Comparison of ENCODE assay signal across 8 cellular contexts in genomic region chr4:147682755-147683154, GRCh38. TPM values are rescaled to one million over a fixed set of nuclear protein-coding genes. Genes with fewer than 3 reads are reported as not detected.
DNase-seq lines count a peak whose midpoint lies in the region; ATAC-seq lines count a peak whose summit lies in the region.

No MANE protein-coding gene starts in this region.

- H3K27me3 Mint-ChIP-seq in T-helper 1 cell treated with Interleukin-12 subunit alpha and Interleukin-12 subunit beta and Interleukin-4 antibody, amounts not matched to agents 30 μg/mL and 1 μg/mL, for 36 hours (ENCODE audit: low read depth), result peaks cover 13% of the 10 kb centered on the region
- H3K27me3 Mint-ChIP-seq in activated CD8-positive, alpha-beta T cell treated with anti-CD3 and anti-CD28 coated beads, Interleukin-2, amount 10 ng/mL, durations not matched to agents 7 days and 5 days (ENCODE audit: low read depth), result peaks cover 2% of the 10 kb centered on the region
- peaks cover 13% of the 10 kb centered on the region for H3K27me3 Mint-ChIP-seq in stimulated activated naive CD8-positive, alpha-beta T cell treated with anti-CD3 and anti-CD28 coated beads, Interleukin-15, amount 100 ng/mL, for 72 hours

- no peak for DNase-seq in T-helper 1 cell
- DNase-seq in activated CD8-positive, alpha-beta T cell treated with anti-CD3 and anti-CD28 coated beads, Interleukin-2, amount 10 ng/mL, durations not matched to agents 7 days and 5 days, result no peak
- no peak for DNase-seq in stimulated activated naive CD8-positive, alpha-beta T cell treated with anti-CD3 and anti-CD28 coated beads, Interleukin-15, amount 100 ng/mL, for 72 hours

- ATAC-seq in activated CD8-positive, alpha-beta T cell treated with anti-CD3 and anti-CD28 coated beads, Interleukin-2, amount 10 ng/mL, durations not matched to agents 7 days and 5 days, result no peak
- ATAC-seq in stimulated activated naive CD8-positive, alpha-beta T cell treated with anti-CD3 and anti-CD28 coated beads, Interleukin-15, amount 100 ng/mL, for 72 hours, result no peak
- ATAC-seq in GM19395 (IDR thresholded peaks at IDR 0.05; ENCODE audit: unreplicated experiment) (no peak), HG03095 (IDR thresholded peaks at IDR 0.05; ENCODE audit: unreplicated experiment) (no peak), HG02759 (IDR thresholded peaks at IDR 0.05; ENCODE audit: unreplicated experiment) (no peak)

- peak overlapping the region; percentile 75 for H3K4me3 ChIP-seq in iPS-11a (ENCODE audit: low read depth, low read length)

- CTCF ChIA-PET in activated CD8-positive, alpha-beta T cell treated with anti-CD3 and anti-CD28 coated beads, Interleukin-2, amount 10 ng/mL, durations not matched to agents 7 days and 5 days (lab: Charles Lee), result interaction anchor here (0.8 to 4.3 kb wide), 4 partner anchors 9 to 184 kb away, joined by 3 to 43 read pairs (median 12); partner anchors contain the start of gene TMEM184C

- POLR2A ChIA-PET in activated CD8-positive, alpha-beta T cell treated with anti-CD3 and anti-CD28 coated beads, Interleukin-2, amount 10 ng/mL, durations not matched to agents 7 days and 5 days (lab: Charles Lee), result interaction anchor here (0.7 to 2.7 kb wide), 4 partner anchors 50 to 65 kb away, joined by 3 to 32 read pairs (median 6); partner anchors contain the start of genes ARHGAP10 and TMEM184C

- H3K27ac Mint-ChIP-seq in T-helper 1 cell treated with Interleukin-12 subunit alpha and Interleukin-12 subunit beta and Interleukin-4 antibody, amounts not matched to agents 30 μg/mL and 1 μg/mL, for 36 hours, result peak overlapping the region; percentile 1
- peak overlapping the region; percentile 95 for H3K27ac Mint-ChIP-seq in activated CD8-positive, alpha-beta T cell treated with anti-CD3 and anti-CD28 coated beads, Interleukin-2, amount 10 ng/mL, durations not matched to agents 7 days and 5 days
- peak overlapping the region in 1 of 2 donors; percentile 98 for H3K27ac Mint-ChIP-seq in stimulated activated naive CD8-positive, alpha-beta T cell treated with anti-CD3 and anti-CD28 coated beads, Interleukin-15, amount 100 ng/mL, for 72 hours

- H3K4me3 Mint-ChIP-seq in T-helper 1 cell treated with Interleukin-12 subunit alpha and Interleukin-12 subunit beta and Interleukin-4 antibody, amounts not matched to agents 30 μg/mL and 1 μg/mL, for 36 hours, result peak overlapping the region; percentile 94
- H3K4me3 Mint-ChIP-seq in activated CD8-positive, alpha-beta T cell treated with anti-CD3 and anti-CD28 coated beads, Interleukin-2, amount 10 ng/mL, durations not matched to agents 7 days and 5 days, result peak overlapping the region; percentile 87
- peak overlapping the region; percentile 92 to 99 for H3K4me3 Mint-ChIP-seq in stimulated activated naive CD8-positive, alpha-beta T cell treated with anti-CD3 and anti-CD28 coated beads, Interleukin-15, amount 100 ng/mL, for 72 hours

- no peaks in the 10 kb centered on the region for H3K9me3 Mint-ChIP-seq in T-helper 1 cell treated with Interleukin-12 subunit alpha and Interleukin-12 subunit beta and Interleukin-4 antibody, amounts not matched to agents 30 μg/mL and 1 μg/mL, for 36 hours
- H3K9me3 Mint-ChIP-seq in activated CD8-positive, alpha-beta T cell treated with anti-CD3 and anti-CD28 coated beads, Interleukin-2, amount 10 ng/mL, durations not matched to agents 7 days and 5 days (ENCODE audit: insufficient read depth), result no peaks in the 10 kb centered on the region
- H3K9me3 Mint-ChIP-seq in stimulated activated naive CD8-positive, alpha-beta T cell treated with anti-CD3 and anti-CD28 coated beads, Interleukin-15, amount 100 ng/mL, for 72 hours, result no peaks in the 10 kb centered on the region

- peaks cover 22% of the 10 kb centered on the region for H3K4me1 Mint-ChIP-seq in T-helper 1 cell treated with Interleukin-12 subunit alpha and Interleukin-12 subunit beta and Interleukin-4 antibody, amounts not matched to agents 30 μg/mL and 1 μg/mL, for 36 hours (ENCODE audit: low read depth)
- H3K4me1 Mint-ChIP-seq in activated CD8-positive, alpha-beta T cell treated with anti-CD3 and anti-CD28 coated beads, Interleukin-2, amount 10 ng/mL, durations not matched to agents 7 days and 5 days (ENCODE audit: low read depth), result peaks cover 42% of the 10 kb centered on the region
- peaks cover 17% of the 10 kb centered on the region for H3K4me1 Mint-ChIP-seq in stimulated activated naive CD8-positive, alpha-beta T cell treated with anti-CD3 and anti-CD28 coated beads, Interleukin-15, amount 100 ng/mL, for 72 hours

- peaks cover 7% of the 10 kb centered on the region for H3K36me3 Mint-ChIP-seq in T-helper 1 cell treated with Interleukin-12 subunit alpha and Interleukin-12 subunit beta and Interleukin-4 antibody, amounts not matched to agents 30 μg/mL and 1 μg/mL, for 36 hours (ENCODE audit: low read depth)
- H3K36me3 Mint-ChIP-seq in activated CD8-positive, alpha-beta T cell treated with anti-CD3 and anti-CD28 coated beads, Interleukin-2, amount 10 ng/mL, durations not matched to agents 7 days and 5 days (ENCODE audit: low read depth), result peaks cover 33% of the 10 kb centered on the region

RNA-seq across cellular contexts. Expression of gene PRMT9, which starts 1.2 kb away (rescaled TPM):
- 10 to 100 TPM; 12.5 to 13.4 TPM for total RNA-seq in activated CD8-positive, alpha-beta T cell treated with anti-CD3 and anti-CD28 coated beads, Interleukin-2, amount 10 ng/mL, durations not matched to agents 7 days and 5 days

RNA-seq across cellular contexts. Expression of gene ARHGAP10, which starts 49.1 kb away (rescaled TPM):
- 1 to 10 TPM; 6.3 to 7.1 TPM for total RNA-seq in activated CD8-positive, alpha-beta T cell treated with anti-CD3 and anti-CD28 coated beads, Interleukin-2, amount 10 ng/mL, durations not matched to agents 7 days and 5 days
